ENCODE assay signal across 14 cellular contexts in the genomic region with DNA sequence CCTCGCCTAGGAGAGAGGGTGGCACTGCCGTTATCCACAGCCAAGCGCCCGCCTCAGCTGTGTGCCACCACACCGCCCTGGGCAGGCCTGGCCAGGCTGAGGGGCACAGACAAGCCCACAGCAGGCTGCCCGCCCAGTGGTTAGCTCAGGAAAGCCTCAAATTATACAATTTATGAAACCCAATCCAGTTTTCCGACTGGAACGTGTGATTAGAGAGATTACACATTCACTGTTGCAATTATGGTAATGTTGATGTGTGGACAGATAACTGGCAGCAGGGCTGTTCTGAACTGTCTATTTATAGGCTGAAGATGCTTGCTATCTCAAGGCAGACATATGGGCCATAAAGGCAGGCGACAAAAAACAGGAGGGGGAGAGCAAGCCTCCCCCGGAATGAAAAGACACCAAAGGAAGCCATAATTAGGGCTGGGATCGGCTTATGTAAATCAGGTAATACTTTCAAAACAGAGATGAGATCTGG.
DNase-seq lines count a peak whose midpoint lies in the region; ATAC-seq and TF ChIP-seq lines count a peak whose summit lies in the region.
"Had no signal": no experiment of that assay in that cellular context is flagged by ENCODE, and none has a peak within 500 bp of the region (broad histone marks: within the 10 kb centered on the region; RNA-seq: fewer than 3 reads in every experiment).

No MANE protein-coding gene starts in this region.

- H3K36me3 Mint-ChIP-seq in T-helper 17 cell (ENCODE audit: low read depth), result no peaks in the 10 kb centered on the region
- no peaks in the 10 kb centered on the region for H3K36me3 Mint-ChIP-seq in activated naive CD4-positive, alpha-beta T cell treated with anti-CD3 and anti-CD28 coated beads, Interleukin-2, amount 10 ng/mL, durations not matched to agents 7 days and 5 days
- H3K36me3 Mint-ChIP-seq: activated naive CD4-positive, alpha-beta T cell treated with anti-CD3 and anti-CD28 coated beads, Interleukin-2, amount 50 U/mL, for 72 hours had no signal

- peaks cover 11% of the 10 kb centered on the region for H3K4me1 ChIP-seq in osteoblast (ENCODE audit: insufficient read depth, low read length)

- peak overlapping the region; percentile 49 for H3K27ac Mint-ChIP-seq in T-helper 17 cell
- no peak overlapping the region for H3K27ac Mint-ChIP-seq in activated naive CD4-positive, alpha-beta T cell treated with anti-CD3 and anti-CD28 coated beads, Interleukin-2, amount 10 ng/mL, durations not matched to agents 7 days and 5 days
- H3K27ac Mint-ChIP-seq: activated naive CD4-positive, alpha-beta T cell treated with anti-CD3 and anti-CD28 coated beads, Interleukin-2, amount 50 U/mL, for 72 hours had no signal

- no peak overlapping the region for H3K4me2 ChIP-seq in osteoblast (ENCODE audit: insufficient read depth, low read length)

- H3K4me1 Mint-ChIP-seq in T-helper 17 cell, result peaks cover 8% of the 10 kb centered on the region
- H3K4me1 Mint-ChIP-seq in activated naive CD4-positive, alpha-beta T cell treated with anti-CD3 and anti-CD28 coated beads, Interleukin-2, amount 10 ng/mL, durations not matched to agents 7 days and 5 days, result no peaks in the 10 kb centered on the region

- H3K9me3 ChIP-seq in T-helper 17 cell (ENCODE audit: control insufficient read depth, low read length, poor library complexity, severe bottlenecking) (no peaks in the 10 kb centered on the region), osteoblast (ENCODE audit: low read depth, low read length) (no peaks in the 10 kb centered on the region)
- H3K9me3 ChIP-seq: thyroid gland had no signal

- DNase-seq in GF-D8 (lab: John Stamatoyannopoulos, UW) (peak; percentile 96), NCI-H2171 treated with DMSO at 0.1 percent for 48 hours (lab: John Stamatoyannopoulos, UW) (peak; percentile 94), T-helper 17 cell (no peak), mesenteric fat pad (ENCODE audit: low spot score) (peak; percentile 68), germinal center (ENCODE audit: low spot score) (no peak), osteoblast (ENCODE audit: insufficient read length, low spot score, missing footprints) (no peak)
- DNase-seq in activated naive CD4-positive, alpha-beta T cell treated with anti-CD3 and anti-CD28 coated beads, Interleukin-2, amount 10 ng/mL, durations not matched to agents 7 days and 5 days, result no peak
- DNase-seq: activated CD8-positive, alpha-beta memory T cell treated with anti-CD3 and anti-CD28 coated beads for 24 hours; GDM1; NCI-H1930; SW 1271 had no signal

- H3K4me3 ChIP-seq in osteoblast (ENCODE audit: insufficient read depth, low read length), result no peak overlapping the region
- H3K4me3 ChIP-seq: thyroid gland had no signal

- no peaks in the 10 kb centered on the region for H3K9me3 Mint-ChIP-seq in activated naive CD4-positive, alpha-beta T cell treated with anti-CD3 and anti-CD28 coated beads, Interleukin-2, amount 10 ng/mL, durations not matched to agents 7 days and 5 days
- H3K9me3 Mint-ChIP-seq: activated naive CD4-positive, alpha-beta T cell treated with anti-CD3 and anti-CD28 coated beads, Interleukin-2, amount 50 U/mL, for 72 hours had no signal

- H3K27me3 ChIP-seq in osteoblast (ENCODE audit: insufficient read depth, low read length), result peaks cover 16% of the 10 kb centered on the region
- H3K27me3 ChIP-seq: thyroid gland had no signal

- no peaks in the 10 kb centered on the region for H3K27me3 Mint-ChIP-seq in T-helper 17 cell
- peaks cover 27% of the 10 kb centered on the region for H3K27me3 Mint-ChIP-seq in activated naive CD4-positive, alpha-beta T cell treated with anti-CD3 and anti-CD28 coated beads, Interleukin-2, amount 10 ng/mL, durations not matched to agents 7 days and 5 days

- no peak overlapping the region for H2AFZ ChIP-seq in osteoblast (ENCODE audit: low read length)

- H3K36me3 ChIP-seq in osteoblast (ENCODE audit: insufficient read depth, low read length), result no peaks in the 10 kb centered on the region
- H3K36me3 ChIP-seq: thyroid gland had no signal

- no peaks in the 10 kb centered on the region for H4K20me1 ChIP-seq in osteoblast (ENCODE audit: insufficient read depth, low read length)

- ATAC-seq in T-helper 17 cell, result no peak
- no peak for ATAC-seq in HG03139 (IDR thresholded peaks at IDR 0.05; ENCODE audit: unreplicated experiment)
- ATAC-seq: activated naive CD4-positive, alpha-beta T cell treated with anti-CD3 and anti-CD28 coated beads, Interleukin-2, amount 50 U/mL, for 72 hours had no signal

- CTCF ChIA-PET in activated naive CD4-positive, alpha-beta T cell treated with anti-CD3 and anti-CD28 coated beads, Interleukin-2, amount 10 ng/mL, durations not matched to agents 7 days and 5 days (lab: Charles Lee), result interaction anchor here (1.3 kb wide), 1 partner anchor 266 kb away, joined by 3 read pairs; no protein-coding TSS in a partner anchor

- TF ChIP-seq CTCF in osteoblast (IDR thresholded peaks at IDR 0.05; ENCODE audit: extremely low read depth, low read depth, low read length), result no peak

- no peaks in the 10 kb centered on the region for H3K79me2 ChIP-seq in osteoblast (ENCODE audit: insufficient read depth, low read length)

- no peak overlapping the region for H3K4me3 Mint-ChIP-seq in T-helper 17 cell
- no peak overlapping the region for H3K4me3 Mint-ChIP-seq in activated naive CD4-positive, alpha-beta T cell treated with anti-CD3 and anti-CD28 coated beads, Interleukin-2, amount 10 ng/mL, durations not matched to agents 7 days and 5 days

- H3K27ac ChIP-seq in osteoblast (ENCODE audit: low read depth, low read length), result no peak overlapping the region
- H3K27ac ChIP-seq: thyroid gland had no signal

Comparison
In these comparisons a context has a peak if more than half of its experiments do, and no peak if none do; other contexts are left out.
1. DNase-seq: peak in GF-D8 (single experiment), NCI-H2171 treated with DMSO at 0.1 percent for 48 hours (single experiment) and mesenteric fat pad (single experiment); none in T-helper 17 cell (0 of 3), activated naive CD4-positive, alpha-beta T cell treated with anti-CD3 and anti-CD28 coated beads, Interleukin-2, amount 10 ng/mL, durations not matched to agents 7 days and 5 days (single experiment), germinal center (single experiment) and osteoblast (single experiment).